Comparison of ENCODE assay signal across 21 cellular contexts in genomic region chr1:215284966-215285365, GRCh38.
"Had no signal": no experiment of that assay in that cellular context is flagged by ENCODE, and none has a peak within 500 bp of the region (broad histone marks: within the 10 kb centered on the region; RNA-seq: fewer than 3 reads in every experiment).

No MANE protein-coding gene starts in this region.

- ATAC-seq: activated T-cell treated with anti-CD3 and anti-CD28 coated beads, Interleukin-2, amount 50 U/mL, for 4 hours; activated T-helper 17 cell treated with anti-CD3 and anti-CD28 coated beads, Interleukin-2, amount 50 U/mL, for 72 hours; left lung; lower lobe of right lung; natural killer cell treated with Interleukin-12 subunit alpha and Interleukin-12 subunit beta and Interleukin-15 and Interleukin-18, amount 100 ng/mL, for 72 hours; stimulated activated naive B cell treated with anti-CD40 and anti-IgM and Interleukin-4, amounts not matched to agents 10 μg/mL and 1 μg/mL and 100 μg/mL, for 72 hours; T-helper 17 cell had no signal

- DNase-seq: activated CD4-positive, alpha-beta memory T cell treated with anti-CD3 and anti-CD28 coated beads for 36 hours; activated CD4-positive, alpha-beta T cell treated with anti-CD3 and anti-CD28 coated beads, Interleukin-2, amount 10 ng/mL, durations not matched to agents 24 days and 14 days; activated CD4-positive, CD25-positive, alpha-beta regulatory T cell treated with anti-CD3 and anti-CD28 coated beads, Interleukin-2, amount 50 U/mL, for 72 hours; activated gamma-delta T cell treated with Interleukin-2 at 50 U/mL for 16 hours; activated naive CD4-positive, alpha-beta T cell treated with anti-CD3 and anti-CD28 coated beads, Interleukin-2, amount 50 U/mL, for 16 hours; activated T-cell treated with anti-CD3 and anti-CD28 coated beads, Interleukin-2, amount 50 U/mL, for 4 hours; amniotic stem cell; brain microvascular endothelial cell; glutamatergic neuron; left lung; lower lobe of right lung; mesendoderm; stimulated activated CD4-positive, alpha-beta T cell treated with anti-CD3 and anti-CD28 coated beads, Interleukin-15, amount 100 ng/mL, for 24 hours; stimulated activated CD4-positive, alpha-beta T cell treated with anti-CD3 and anti-CD28 coated beads, Interleukin-2, amount 100 ng/mL, for 24 hours; stimulated activated naive B cell treated with anti-CD40 and anti-IgM and Interleukin-4, amounts not matched to agents 10 μg/mL and 1 μg/mL and 100 μg/mL, for 72 hours; stomach; T-helper 17 cell; T1000; thyroid gland had no signal
